8 cellular contexts compared by ENCODE assay signal in the genomic region with DNA sequence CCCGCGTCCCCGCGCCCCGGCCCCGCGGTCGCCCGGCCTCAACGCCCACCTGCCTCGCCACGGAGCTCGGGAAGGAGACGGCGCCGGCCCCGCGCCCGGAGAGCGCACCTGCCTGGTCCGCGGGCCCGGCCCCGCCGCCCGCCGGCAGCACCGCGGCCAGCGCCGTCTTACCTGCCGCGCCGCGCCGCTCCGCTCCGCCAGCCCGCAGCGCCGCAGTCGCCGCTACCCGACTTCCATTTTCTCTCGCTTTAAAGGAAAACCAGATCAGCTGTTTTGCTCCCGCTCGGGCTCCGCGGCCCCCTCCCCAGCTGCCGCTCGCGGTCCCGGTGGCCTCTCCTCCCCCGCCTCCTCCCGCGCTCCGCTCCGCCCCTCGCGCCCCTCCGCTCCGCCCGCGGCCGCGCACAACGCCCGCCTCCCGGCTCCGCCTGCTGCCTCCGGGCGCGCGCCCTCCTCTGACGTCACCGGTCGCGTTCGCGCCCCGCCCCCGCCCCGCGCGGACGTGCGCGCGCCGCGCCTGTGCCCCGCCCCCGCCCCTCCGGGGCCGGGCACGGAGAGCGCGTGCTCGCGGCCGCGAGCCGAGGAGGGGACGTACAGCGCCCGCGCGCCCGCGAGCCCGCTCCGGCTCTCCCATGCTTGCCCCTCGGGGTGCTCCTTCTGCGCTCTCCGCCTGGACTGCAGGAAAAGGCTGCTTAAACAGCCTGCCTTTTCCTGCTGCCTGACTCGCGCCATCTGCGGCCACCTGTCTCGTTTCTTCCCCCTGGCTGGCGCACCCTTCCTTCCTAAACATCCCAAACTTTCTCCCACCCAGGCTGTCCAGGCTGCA. TPM values are rescaled to one million over a fixed set of nuclear protein-coding genes. Genes with fewer than 3 reads are reported as not detected.
DNase-seq lines count a peak whose midpoint lies in the region; ATAC-seq and TF ChIP-seq lines count a peak whose summit lies in the region.

A gene (minus strand): TSS at position 338 of the 823 bp plus-strand sequence.

- H3K9me3 Mint-ChIP-seq in activated CD8-positive, alpha-beta T cell treated with anti-CD3 and anti-CD28 coated beads for 36 hours: no peaks in the 10 kb centered on the region

- no peaks in the 10 kb centered on the region for H3K9me3 ChIP-seq in BLaER1
- H3K9me3 ChIP-seq in ectodermal cell (ENCODE audit: control insufficient read depth, low read length): no peaks in the 10 kb centered on the region

- CTCF ChIA-PET in activated CD8-positive, alpha-beta T cell treated with anti-CD3 and anti-CD28 coated beads for 36 hours (lab: Charles Lee): no interaction called here

- peak within 1 kb of the TSS; percentile 80 for H3K4me3 Mint-ChIP-seq in activated CD8-positive, alpha-beta T cell treated with anti-CD3 and anti-CD28 coated beads for 36 hours

- H3K9ac ChIP-seq in BLaER1: peak within 1 kb of the TSS; percentile 78

- H3K36me3 ChIP-seq in BLaER1 (no peaks in the 10 kb centered on the region), ectodermal cell (ENCODE audit: control insufficient read depth, insufficient read depth, low read length) (no peaks in the 10 kb centered on the region)

- H3K36me3 Mint-ChIP-seq in activated CD8-positive, alpha-beta T cell treated with anti-CD3 and anti-CD28 coated beads for 36 hours (ENCODE audit: low read depth): no peaks in the 10 kb centered on the region

- ATAC-seq in GM19372 (IDR thresholded peaks at IDR 0.05; ENCODE audit: low read depth, unreplicated experiment) (peak; percentile 85), HG03520 (IDR thresholded peaks at IDR 0.05; ENCODE audit: unreplicated experiment) (peak; percentile 80)
- ATAC-seq in activated CD8-positive, alpha-beta T cell treated with anti-CD3 and anti-CD28 coated beads for 36 hours: peak; percentile 89

- 0 to 1% methylated on average over 120 of the region's 120 CpGs for WGBS in ectodermal cell, 2 experiments

- H3K4me3 ChIP-seq in BLaER1: peak within 1 kb of the TSS; percentile 82
- H3K4me3 ChIP-seq in ectodermal cell (ENCODE audit: insufficient read depth, low read depth, low read length): peak within 1 kb of the TSS; percentile 47

- H3K4me1 Mint-ChIP-seq in activated CD8-positive, alpha-beta T cell treated with anti-CD3 and anti-CD28 coated beads for 36 hours (ENCODE audit: low read depth): peaks cover 9% of the 10 kb centered on the region

- intact Hi-C loops in activated CD8-positive, alpha-beta T cell treated with anti-CD3 and anti-CD28 coated beads for 36 hours (cut with micrococcal nuclease): no loop called here

- DNase-seq in NCI-H748 treated with DMSO at 0.1 percent for 48 hours (lab: John Stamatoyannopoulos, UW): peak; percentile 73
- DNase-seq in activated CD8-positive, alpha-beta T cell treated with anti-CD3 and anti-CD28 coated beads for 36 hours: peak; percentile 77
- peak; percentile 82 to 90 for DNase-seq in lung microvascular endothelial cell (ENCODE audit: low read depth in 2 of 2)
- DNase-seq in stimulated activated CD4-positive, alpha-beta T cell treated with anti-CD3 and anti-CD28 coated beads, TNF-alpha, amount 100 ng/mL, for 1 hour (ENCODE audit: low read depth in 3 of 3, low spot score in 1 of 3): peak; percentile 62 to 79 (median 78)

- POLR2A ChIA-PET in activated CD8-positive, alpha-beta T cell treated with anti-CD3 and anti-CD28 coated beads for 36 hours (lab: Charles Lee): no interaction called here

- peaks cover 7% of the 10 kb centered on the region; the same call in 1 of the 2 replicates for H4K20me1 ChIP-seq in BLaER1

- H3K4me2 ChIP-seq in BLaER1: peak within 1 kb of the TSS; percentile 92

- H3K27ac ChIP-seq in BLaER1 (peak within 1 kb of the TSS; percentile 61), ectodermal cell (ENCODE audit: insufficient read depth, low read depth, low read length, poor library complexity, severe bottlenecking) (no peak within 1 kb of the TSS)

- peaks cover 12% of the 10 kb centered on the region; the same call in 1 of the 2 replicates for H3K4me1 ChIP-seq in BLaER1
- H3K4me1 ChIP-seq in ectodermal cell (ENCODE audit: control insufficient read depth, insufficient read depth, low read length): no peaks in the 10 kb centered on the region

- H3K27ac Mint-ChIP-seq in activated CD8-positive, alpha-beta T cell treated with anti-CD3 and anti-CD28 coated beads for 36 hours: peak within 1 kb of the TSS; percentile 67

- no peak for TF ChIP-seq CTCF in activated CD8-positive, alpha-beta T cell treated with anti-CD3 and anti-CD28 coated beads for 36 hours (IDR thresholded peaks at IDR 0.05)

- peaks cover 24% of the 10 kb centered on the region for H3K27me3 ChIP-seq in BLaER1
- peaks cover 22% of the 10 kb centered on the region for H3K27me3 ChIP-seq in ectodermal cell (ENCODE audit: control insufficient read depth, insufficient read depth, low read length, poor library complexity, severe bottlenecking)

- peaks cover 18% of the 10 kb centered on the region for H3K27me3 Mint-ChIP-seq in activated CD8-positive, alpha-beta T cell treated with anti-CD3 and anti-CD28 coated beads for 36 hours

RNA-seq across cellular contexts. Expression of the gene that starts here (rescaled TPM):
- total RNA-seq in activated CD8-positive, alpha-beta T cell treated with anti-CD3 and anti-CD28 coated beads for 36 hours: 1 to 10 TPM; 2.8 to 3.5 TPM
- 0.89 TPM for polyA plus RNA-seq in ectodermal cell (2013, experiment 1 of 4)
- 1.0 TPM for polyA plus RNA-seq in ectodermal cell (2013, experiment 2 of 4)
- polyA plus RNA-seq in ectodermal cell (2013, experiment 3 of 4): 1.3 TPM
- 0.97 TPM for polyA plus RNA-seq in ectodermal cell (2013, experiment 4 of 4)
- under 0.01 TPM in 2 replicates for total RNA-seq in lung microvascular endothelial cell

Comparison
In these comparisons a context has a peak if more than half of its experiments do, and no peak if none do; other contexts are left out.
1. Peak in DNase-seq in lung microvascular endothelial cell; RNA of the gene not detected or under 1 TPM.